ENCODE assay signal across 1 cellular context in genomic region chr12:94230357-94230905, GRCh38.
TF ChIP-seq lines count a peak whose summit lies in the region.

No MANE protein-coding gene starts in this region.

TF ChIP-seq in HepG2, 621 proteins besides CTCF, POLR2A, EP300 and RAD21 (continued from another document and continues in another):
- TF ChIP-seq, protein P1, sequence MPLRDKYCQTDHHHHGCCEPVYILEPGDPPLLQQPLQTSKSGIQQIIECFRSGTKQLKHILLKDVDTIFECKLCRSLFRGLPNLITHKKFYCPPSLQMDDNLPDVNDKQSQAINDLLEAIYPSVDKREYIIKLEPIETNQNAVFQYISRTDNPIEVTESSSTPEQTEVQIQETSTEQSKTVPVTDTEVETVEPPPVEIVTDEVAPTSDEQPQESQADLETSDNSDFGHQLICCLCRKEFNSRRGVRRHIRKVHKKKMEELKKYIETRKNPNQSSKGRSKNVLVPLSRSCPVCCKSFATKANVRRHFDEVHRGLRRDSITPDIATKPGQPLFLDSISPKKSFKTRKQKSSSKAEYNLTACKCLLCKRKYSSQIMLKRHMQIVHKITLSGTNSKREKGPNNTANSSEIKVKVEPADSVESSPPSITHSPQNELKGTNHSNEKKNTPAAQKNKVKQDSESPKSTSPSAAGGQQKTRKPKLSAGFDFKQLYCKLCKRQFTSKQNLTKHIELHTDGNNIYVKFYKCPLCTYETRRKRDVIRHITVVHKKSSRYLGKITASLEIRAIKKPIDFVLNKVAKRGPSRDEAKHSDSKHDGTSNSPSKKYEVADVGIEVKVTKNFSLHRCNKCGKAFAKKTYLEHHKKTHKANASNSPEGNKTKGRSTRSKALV (CRISPR knock-in tag; IDR thresholded peaks at IDR 0.05): 0 out of 2 replicates have a peak, but pooled peaks have one; percentile 17
- no peak for TF ChIP-seq CENPT (CRISPR knock-in tag; IDR thresholded peaks at IDR 0.05; ENCODE audit: low read depth)
- TF ChIP-seq, protein P2, sequence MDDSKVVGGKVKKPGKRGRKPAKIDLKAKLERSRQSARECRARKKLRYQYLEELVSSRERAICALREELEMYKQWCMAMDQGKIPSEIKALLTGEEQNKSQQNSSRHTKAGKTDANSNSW (CRISPR knock-in tag; IDR thresholded peaks at IDR 0.05; ENCODE audit: borderline replicate concordance): no peak
- TF ChIP-seq TAF15 (IDR thresholded peaks at IDR 0.05; ENCODE audit: low read depth, low read length, poor library complexity, severe bottlenecking): no peak
- TF ChIP-seq POLR2G (IDR thresholded peaks at IDR 0.05; ENCODE audit: low read depth, low read length): no peak
- peak; percentile 47; the same call in 1 of the 2 replicates for TF ChIP-seq CBFB (CRISPR knock-in tag; IDR thresholded peaks at IDR 0.05)
- TF ChIP-seq HOXA9 (CRISPR knock-in tag; IDR thresholded peaks at IDR 0.05; ENCODE audit: borderline replicate concordance): no peak
- TF ChIP-seq NFKBIZ (CRISPR knock-in tag; IDR thresholded peaks at IDR 0.05): no peak
- TF ChIP-seq RBFOX2 (IDR thresholded peaks at IDR 0.05; ENCODE audit: low read depth, low read length): no peak
- TF ChIP-seq ZNF781 (CRISPR knock-in tag; IDR thresholded peaks at IDR 0.05; ENCODE audit: borderline replicate concordance, not compliant biosample characterization): no peak
- TF ChIP-seq ZNF598 (CRISPR knock-in tag; IDR thresholded peaks at IDR 0.05; ENCODE audit: borderline replicate concordance): no peak
- TF ChIP-seq REPIN1 (CRISPR knock-in tag; IDR thresholded peaks at IDR 0.05; ENCODE audit: borderline replicate concordance, low read depth): no peak
- TF ChIP-seq TEF (CRISPR knock-in tag; IDR thresholded peaks at IDR 0.05): no peak
- TF ChIP-seq SRSF1 (optimal IDR thresholded peaks at IDR 0.05; ENCODE audit: low read depth, low read length): no peak
- TF ChIP-seq ZNF674 (CRISPR knock-in tag; IDR thresholded peaks at IDR 0.05; ENCODE audit: low read depth): no peak
- TF ChIP-seq, protein P3, sequence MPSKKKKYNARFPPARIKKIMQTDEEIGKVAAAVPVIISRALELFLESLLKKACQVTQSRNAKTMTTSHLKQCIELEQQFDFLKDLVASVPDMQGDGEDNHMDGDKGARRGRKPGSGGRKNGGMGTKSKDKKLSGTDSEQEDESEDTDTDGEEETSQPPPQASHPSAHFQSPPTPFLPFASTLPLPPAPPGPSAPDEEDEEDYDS (CRISPR knock-in tag; IDR thresholded peaks at IDR 0.05): peak; percentile 39; the same call in 1 of the 2 replicates
- TF ChIP-seq TEAD2 (CRISPR knock-in tag; IDR thresholded peaks at IDR 0.05): no peak
- 0 out of 2 replicates have a peak, but pooled peaks have one; percentile 29 for TF ChIP-seq ZFX (CRISPR knock-in tag; IDR thresholded peaks at IDR 0.05; ENCODE audit: low read depth)
- peak; percentile 72; the same call in 1 of the 2 replicates for TF ChIP-seq NR2F2 (IDR thresholded peaks at IDR 0.05; ENCODE audit: borderline replicate concordance, low read depth)
- TF ChIP-seq ZNF17 (CRISPR knock-in tag; IDR thresholded peaks at IDR 0.05): no peak
- TF ChIP-seq ZHX1 (CRISPR knock-in tag; IDR thresholded peaks at IDR 0.05; ENCODE audit: low read depth): no peak
- TF ChIP-seq SUZ12 (IDR thresholded peaks at IDR 0.05; ENCODE audit: low read depth, low read length): no peak
- TF ChIP-seq GMEB1 (CRISPR knock-in tag; IDR thresholded peaks at IDR 0.05; ENCODE audit: borderline replicate concordance): no peak
- TF ChIP-seq, protein P4, sequence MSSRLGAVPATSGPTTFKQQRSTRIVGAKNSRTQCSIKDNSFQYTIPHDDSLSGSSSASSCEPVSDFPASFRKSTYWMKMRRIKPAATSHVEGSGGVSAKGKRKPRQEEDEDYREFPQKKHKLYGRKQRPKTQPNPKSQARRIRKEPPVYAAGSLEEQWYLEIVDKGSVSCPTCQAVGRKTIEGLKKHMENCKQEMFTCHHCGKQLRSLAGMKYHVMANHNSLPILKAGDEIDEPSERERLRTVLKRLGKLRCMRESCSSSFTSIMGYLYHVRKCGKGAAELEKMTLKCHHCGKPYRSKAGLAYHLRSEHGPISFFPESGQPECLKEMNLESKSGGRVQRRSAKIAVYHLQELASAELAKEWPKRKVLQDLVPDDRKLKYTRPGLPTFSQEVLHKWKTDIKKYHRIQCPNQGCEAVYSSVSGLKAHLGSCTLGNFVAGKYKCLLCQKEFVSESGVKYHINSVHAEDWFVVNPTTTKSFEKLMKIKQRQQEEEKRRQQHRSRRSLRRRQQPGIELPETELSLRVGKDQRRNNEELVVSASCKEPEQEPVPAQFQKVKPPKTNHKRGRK (CRISPR knock-in tag; IDR thresholded peaks at IDR 0.05): no peak
- TF ChIP-seq TBX3 (IDR thresholded peaks at IDR 0.05; ENCODE audit: borderline replicate concordance): peak; percentile 82; the same call in 1 of the 2 replicates
- no peak for TF ChIP-seq ZNF34 (CRISPR knock-in tag; IDR thresholded peaks at IDR 0.05; ENCODE audit: borderline replicate concordance)
- TF ChIP-seq NR0B2 (CRISPR knock-in tag; IDR thresholded peaks at IDR 0.05): no peak
- no peak for TF ChIP-seq SRSF9 (IDR thresholded peaks at IDR 0.05; ENCODE audit: borderline replicate concordance, insufficient read depth, low read depth, low read length, poor library complexity, severe bottlenecking)
- TF ChIP-seq RARA (CRISPR knock-in tag; IDR thresholded peaks at IDR 0.05): peak; percentile 74
- no peak for TF ChIP-seq ZNF720 (CRISPR knock-in tag; IDR thresholded peaks at IDR 0.05)
- TF ChIP-seq ZNF777 (CRISPR knock-in tag; IDR thresholded peaks at IDR 0.05): no peak
- peak; percentile 82 for TF ChIP-seq FOXA3 (CRISPR knock-in tag; IDR thresholded peaks at IDR 0.05)
- TF ChIP-seq SOX5 (CRISPR knock-in tag; IDR thresholded peaks at IDR 0.05; ENCODE audit: borderline replicate concordance): peak; percentile 97
- no peak for TF ChIP-seq CREB1 (IDR thresholded peaks at IDR 0.05)
- peak; percentile 74; the same call in 1 of the 2 replicates for TF ChIP-seq CREB1 (CRISPR knock-in tag; IDR thresholded peaks at IDR 0.05)
- TF ChIP-seq, protein P5, sequence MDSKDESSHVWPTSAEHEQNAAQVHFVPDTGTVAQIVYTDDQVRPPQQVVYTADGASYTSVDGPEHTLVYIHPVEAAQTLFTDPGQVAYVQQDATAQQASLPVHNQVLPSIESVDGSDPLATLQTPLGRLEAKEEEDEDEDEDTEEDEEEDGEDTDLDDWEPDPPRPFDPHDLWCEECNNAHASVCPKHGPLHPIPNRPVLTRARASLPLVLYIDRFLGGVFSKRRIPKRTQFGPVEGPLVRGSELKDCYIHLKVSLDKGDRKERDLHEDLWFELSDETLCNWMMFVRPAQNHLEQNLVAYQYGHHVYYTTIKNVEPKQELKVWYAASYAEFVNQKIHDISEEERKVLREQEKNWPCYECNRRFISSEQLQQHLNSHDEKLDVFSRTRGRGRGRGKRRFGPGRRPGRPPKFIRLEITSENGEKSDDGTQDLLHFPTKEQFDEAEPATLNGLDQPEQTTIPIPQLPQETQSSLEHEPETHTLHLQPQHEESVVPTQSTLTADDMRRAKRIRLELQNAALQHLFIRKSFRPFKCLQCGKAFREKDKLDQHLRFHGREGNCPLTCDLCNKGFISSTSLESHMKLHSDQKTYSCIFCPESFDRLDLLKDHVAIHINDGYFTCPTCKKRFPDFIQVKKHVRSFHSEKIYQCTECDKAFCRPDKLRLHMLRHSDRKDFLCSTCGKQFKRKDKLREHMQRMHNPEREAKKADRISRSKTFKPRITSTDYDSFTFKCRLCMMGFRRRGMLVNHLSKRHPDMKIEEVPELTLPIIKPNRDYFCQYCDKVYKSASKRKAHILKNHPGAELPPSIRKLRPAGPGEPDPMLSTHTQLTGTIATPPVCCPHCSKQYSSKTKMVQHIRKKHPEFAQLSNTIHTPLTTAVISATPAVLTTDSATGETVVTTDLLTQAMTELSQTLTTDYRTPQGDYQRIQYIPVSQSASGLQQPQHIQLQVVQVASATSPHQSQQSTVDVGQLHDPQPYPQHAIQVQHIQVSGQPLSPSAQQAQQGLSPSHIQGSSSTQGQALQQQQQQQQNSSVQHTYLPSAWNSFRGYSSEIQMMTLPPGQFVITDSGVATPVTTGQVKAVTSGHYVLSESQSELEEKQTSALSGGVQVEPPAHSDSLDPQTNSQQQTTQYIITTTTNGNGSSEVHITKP (CRISPR knock-in tag; IDR thresholded peaks at IDR 0.05; ENCODE audit: low read depth): no peak
- TF ChIP-seq, protein P6, sequence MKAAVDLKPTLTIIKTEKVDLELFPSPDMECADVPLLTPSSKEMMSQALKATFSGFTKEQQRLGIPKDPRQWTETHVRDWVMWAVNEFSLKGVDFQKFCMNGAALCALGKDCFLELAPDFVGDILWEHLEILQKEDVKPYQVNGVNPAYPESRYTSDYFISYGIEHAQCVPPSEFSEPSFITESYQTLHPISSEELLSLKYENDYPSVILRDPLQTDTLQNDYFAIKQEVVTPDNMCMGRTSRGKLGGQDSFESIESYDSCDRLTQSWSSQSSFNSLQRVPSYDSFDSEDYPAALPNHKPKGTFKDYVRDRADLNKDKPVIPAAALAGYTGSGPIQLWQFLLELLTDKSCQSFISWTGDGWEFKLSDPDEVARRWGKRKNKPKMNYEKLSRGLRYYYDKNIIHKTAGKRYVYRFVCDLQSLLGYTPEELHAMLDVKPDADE (CRISPR knock-in tag; IDR thresholded peaks at IDR 0.05): no peak
- TF ChIP-seq SNAPC2 (CRISPR knock-in tag; IDR thresholded peaks at IDR 0.05): no peak
- TF ChIP-seq ZNF234 (CRISPR knock-in tag; conservative IDR thresholded peaks at IDR 0.05): no peak
- TF ChIP-seq KDM5B (CRISPR knock-in tag; IDR thresholded peaks at IDR 0.05; ENCODE audit: borderline replicate concordance): no peak
- no peak for TF ChIP-seq ZNF224 (CRISPR knock-in tag; IDR thresholded peaks at IDR 0.05)
- no peak for TF ChIP-seq PHF20 (CRISPR knock-in tag; IDR thresholded peaks at IDR 0.05)
- TF ChIP-seq ZNF619 (CRISPR knock-in tag; IDR thresholded peaks at IDR 0.05): no peak
- TF ChIP-seq, protein P7, sequence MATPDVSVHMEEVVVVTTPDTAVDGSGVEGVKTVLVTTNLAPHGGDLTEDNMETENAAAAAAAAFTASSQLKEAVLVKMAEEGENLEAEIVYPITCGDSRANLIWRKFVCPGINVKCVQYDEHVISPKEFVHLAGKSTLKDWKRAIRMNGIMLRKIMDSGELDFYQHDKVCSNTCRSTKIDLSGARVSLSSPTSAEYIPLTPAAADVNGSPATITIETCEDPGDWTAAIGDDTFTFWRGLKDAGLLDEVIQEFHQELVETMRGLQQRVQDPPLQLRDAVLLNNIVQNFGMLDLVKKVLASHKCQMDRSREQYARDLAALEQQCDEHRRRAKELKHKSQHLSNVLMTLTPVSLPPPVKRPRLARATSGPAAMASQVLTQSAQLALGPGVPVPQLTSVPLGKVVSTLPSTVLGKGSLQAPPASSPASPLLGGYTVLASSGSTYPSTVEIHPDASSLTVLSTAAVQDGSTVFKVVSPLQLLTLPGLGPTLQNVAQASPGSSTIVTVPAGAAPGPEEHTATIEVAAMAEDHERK (CRISPR knock-in tag; IDR thresholded peaks at IDR 0.05; ENCODE audit: low read depth): no peak
- TF ChIP-seq ZBTB39 (CRISPR knock-in tag; IDR thresholded peaks at IDR 0.05): no peak
- peak; percentile 79 for TF ChIP-seq DPF2 (CRISPR knock-in tag; IDR thresholded peaks at IDR 0.05; ENCODE audit: borderline replicate concordance, low read depth)
